8 cellular contexts compared by ENCODE assay signal in the genomic region with DNA sequence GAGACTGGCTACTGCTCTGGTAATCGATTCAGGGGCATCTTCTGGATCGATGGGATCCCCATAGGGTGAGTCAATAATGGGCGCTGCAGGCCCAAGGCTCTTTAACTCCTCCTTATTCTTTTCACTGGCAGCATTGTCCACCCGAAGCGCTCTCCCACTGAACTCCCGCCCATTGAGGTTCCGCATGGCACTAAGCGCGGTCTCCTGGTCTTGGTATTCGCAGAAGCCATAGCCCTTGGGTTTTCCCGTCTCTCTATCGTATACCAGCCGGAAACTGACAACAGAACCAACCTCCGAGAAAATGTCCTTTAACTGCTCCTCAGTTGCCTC. TPM values are rescaled to one million over a fixed set of nuclear protein-coding genes. Genes with fewer than 3 reads are reported as not detected.
DNase-seq lines count a peak whose midpoint lies in the region; ATAC-seq and TF ChIP-seq lines count a peak whose summit lies in the region.

No MANE protein-coding gene starts in this region.

- H3K4me3 ChIP-seq in Panc1 (ENCODE audit: low read depth in 2 of 2, low read length in 2 of 2) (peak overlapping the region; percentile 98 to 99), epithelial cell of esophagus (ENCODE audit: low read length) (peak overlapping the region; percentile 100), neural progenitor cell (peak overlapping the region; percentile 99)

- peaks cover 22% of the 10 kb centered on the region for H3K36me3 Mint-ChIP-seq in neural progenitor cell

- H3K27me3 Mint-ChIP-seq in neural progenitor cell (ENCODE audit: insufficient read depth, low read depth) = peaks cover 6% of the 10 kb centered on the region

- DNase-seq in Panc1 (ENCODE audit: low read depth, low spot score) = no peak
- DNase-seq in epithelial cell of esophagus (ENCODE audit: low read depth) = no peak
- DNase-seq in neural progenitor cell (ENCODE audit: low spot score) = peak; percentile 73
- DNase-seq in epidermal melanocyte (ENCODE audit: insufficient read length, low spot score) = no peak
- no peak for DNase-seq in iPS-NIHi11 (ENCODE audit: low spot score)

- H3K4me3 Mint-ChIP-seq in neural progenitor cell = peak overlapping the region; percentile 99

- CTCF ChIA-PET in Panc1 (lab: Charles Lee) = no interaction called here

- H3K9me3 ChIP-seq in Panc1 (ENCODE audit: control insufficient read depth, insufficient read depth, low read depth, low read length) = no peaks in the 10 kb centered on the region
- H3K9me3 ChIP-seq in neural progenitor cell (ENCODE audit: low read depth) = no peaks in the 10 kb centered on the region

- no peaks in the 10 kb centered on the region for H3K9me3 Mint-ChIP-seq in neural progenitor cell

- H3K27me3 ChIP-seq in Panc1 (ENCODE audit: control insufficient read depth, insufficient read depth, low read length) = no peaks in the 10 kb centered on the region
- H3K27me3 ChIP-seq in neural progenitor cell = no peaks in the 10 kb centered on the region

- H3K4me1 ChIP-seq in Panc1 (ENCODE audit: control insufficient read depth, insufficient read depth, low read length) (peaks cover 17% of the 10 kb centered on the region), neural progenitor cell (peaks cover 44% of the 10 kb centered on the region)

- H3K27ac Mint-ChIP-seq in neural progenitor cell = peak overlapping the region; percentile 100

- H2AFZ ChIP-seq in neural progenitor cell (replicated peaks) = peak overlapping the region; percentile 100

- peaks cover 17% of the 10 kb centered on the region for H3F3A ChIP-seq in neural progenitor cell (ENCODE audit: low read depth)

- TF ChIP-seq CTCF in Panc1 (IDR thresholded peaks at IDR 0.05) (no peak), epithelial cell of esophagus (IDR thresholded peaks at IDR 0.05; ENCODE audit: insufficient read depth, low read depth, low read length, missing control alignments) (no peak), neural progenitor cell (IDR thresholded peaks at IDR 0.05) (no peak)

- POLR2A ChIA-PET in Panc1 (lab: Charles Lee) = interaction anchor here (0.5 kb wide), 1 partner anchor 493 kb away, joined by 4 read pairs; no protein-coding TSS in a partner anchor

- BruUV-seq in Panc1 (replicated peaks; lab: Mats Ljungman, UMichigan) = TSS peak; percentile 83

- H3K4me2 ChIP-seq in neural progenitor cell = peak overlapping the region; percentile 99

- H4K20me1 ChIP-seq in neural progenitor cell (ENCODE audit: low read depth) = peaks cover 12% of the 10 kb centered on the region

- ATAC-seq in GM18870 (IDR thresholded peaks at IDR 0.05; ENCODE audit: unreplicated experiment) (peak; percentile 30), HG02759 (IDR thresholded peaks at IDR 0.05; ENCODE audit: unreplicated experiment) (peak; percentile 36), Panc1 (peak; percentile 74), GM18519 (IDR thresholded peaks at IDR 0.05; ENCODE audit: low FRiP score, unreplicated experiment) (no peak)

- intact Hi-C loops in Panc1 (cut with micrococcal nuclease; ENCODE audit: unreplicated experiment) = no loop called here

- peaks cover 4% of the 10 kb centered on the region; the same call in 1 of the 2 replicates for H3K36me3 ChIP-seq in Panc1 (ENCODE audit: control insufficient read depth, insufficient read depth, low read length)
- peaks cover 11% of the 10 kb centered on the region for H3K36me3 ChIP-seq in neural progenitor cell

- peaks cover 52% of the 10 kb centered on the region for H3K79me2 ChIP-seq in neural progenitor cell (ENCODE audit: low read depth)

- H3K9ac ChIP-seq in neural progenitor cell = peak overlapping the region; percentile 97

- peaks cover 33% of the 10 kb centered on the region for H3K4me1 Mint-ChIP-seq in neural progenitor cell

- in situ Hi-C loops in Panc1 (cut with HindIII; ENCODE audit: low pct_unique_long_range_greater_than_20kb, low sequenced_read_pairs) = no loop called here

- peak overlapping the region; percentile 100 for H3K27ac ChIP-seq in Panc1 (ENCODE audit: low read length)
- H3K27ac ChIP-seq in neural progenitor cell = peak overlapping the region; percentile 99

RNA-seq across cellular contexts. Expression of a gene that starts 0.3 kb away (rescaled TPM):
- total RNA-seq in Panc1 (2021; ENCODE audit: unreplicated experiment) (20.8 TPM), neural progenitor cell (ENCODE audit: low replicate concordance) (53.7 and 56.5 TPM in 2 replicates)
- 14.9 TPM for polyA plus RNA-seq in Panc1 (2012; ENCODE audit: insufficient read length)
